In the genomic region with DNA sequence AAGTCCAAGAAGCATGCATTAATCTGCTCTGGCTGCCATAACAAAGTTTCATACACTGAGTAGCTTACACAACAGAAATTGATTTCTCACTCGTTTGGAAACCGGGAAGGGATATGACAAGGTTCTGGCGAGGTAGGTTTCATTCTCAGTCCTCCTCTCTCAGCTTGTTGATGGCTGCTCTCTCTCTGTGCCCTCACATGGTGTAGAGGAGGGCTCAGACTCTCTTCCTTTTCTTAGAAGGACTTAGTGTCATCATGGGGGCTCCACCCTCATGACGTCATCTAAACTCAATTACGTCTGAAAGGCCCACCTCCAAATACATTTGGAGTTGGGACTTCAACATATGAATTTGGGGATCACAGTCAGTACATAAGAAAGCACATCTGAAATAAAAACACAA, we compare ENCODE assay signal across 15 cellular contexts. TPM values are rescaled to one million over a fixed set of nuclear protein-coding genes. Genes with fewer than 3 reads are reported as not detected.
DNase-seq lines count a peak whose midpoint lies in the region; ATAC-seq and TF ChIP-seq lines count a peak whose summit lies in the region.
"Had no signal": no experiment of that assay in that cellular context is flagged by ENCODE, and none has a peak within 500 bp of the region (broad histone marks: within the 10 kb centered on the region; RNA-seq: fewer than 3 reads in every experiment).

No MANE protein-coding gene starts in this region.

- H3K36me3 Mint-ChIP-seq in activated CD4-positive, alpha-beta T cell treated with anti-CD3 and anti-CD28 coated beads for 36 hours (ENCODE audit: low read depth), result no peaks in the 10 kb centered on the region

- no peaks in the 10 kb centered on the region for H3K4me1 ChIP-seq in BE2C
- H3K4me1 ChIP-seq: gastroesophageal sphincter had no signal

- CTCF ChIA-PET in activated CD4-positive, alpha-beta T cell treated with anti-CD3 and anti-CD28 coated beads for 36 hours (lab: Charles Lee), result interaction anchor here (1.0 to 1.7 kb wide), 6 partner anchors 9 to 201 kb away, joined by 3 to 7 read pairs (median 4); no protein-coding TSS in a partner anchor

- no peak overlapping the region for H3K4me3 ChIP-seq in fibroblast of mammary gland (ENCODE audit: control insufficient read depth, low read depth, low read length)
- no peak overlapping the region for H3K4me3 ChIP-seq in BE2C (ENCODE audit: low read depth, low read length)
- H3K4me3 ChIP-seq: gastroesophageal sphincter had no signal

- no peaks in the 10 kb centered on the region for H3K9me3 ChIP-seq in BE2C
- H3K9me3 ChIP-seq: gastroesophageal sphincter had no signal

- H3K27ac Mint-ChIP-seq in activated CD4-positive, alpha-beta T cell treated with anti-CD3 and anti-CD28 coated beads for 36 hours, result no peak overlapping the region
- H3K27ac Mint-ChIP-seq: CD4-positive, alpha-beta T cell; nephron progenitor cell had no signal

- H3K27me3 ChIP-seq in BE2C, result no peaks in the 10 kb centered on the region

- POLR2A ChIA-PET in activated CD4-positive, alpha-beta T cell treated with anti-CD3 and anti-CD28 coated beads for 36 hours (lab: Charles Lee), result interaction anchor here (0.5 kb wide), 1 partner anchor 337 kb away, joined by 4 read pairs; no protein-coding TSS in a partner anchor

- peaks cover 5% of the 10 kb centered on the region for H3K27me3 Mint-ChIP-seq in activated CD4-positive, alpha-beta T cell treated with anti-CD3 and anti-CD28 coated beads for 36 hours

- H3K4me3 Mint-ChIP-seq in activated CD4-positive, alpha-beta T cell treated with anti-CD3 and anti-CD28 coated beads for 36 hours, result no peak overlapping the region
- H3K4me3 Mint-ChIP-seq: CD4-positive, alpha-beta T cell; nephron progenitor cell had no signal

- intact Hi-C loops in activated CD4-positive, alpha-beta T cell treated with anti-CD3 and anti-CD28 coated beads for 36 hours (cut with DNase I, micrococcal nuclease), result loop anchor here in 1 of 2 experiments (1.0 to 5.0 kb wide), 3 partner anchors 100 to 199 kb away; no protein-coding TSS in a partner anchor

- no peaks in the 10 kb centered on the region for H3K36me3 ChIP-seq in BE2C
- H3K36me3 ChIP-seq: gastroesophageal sphincter had no signal

- H3K9me3 Mint-ChIP-seq in activated CD4-positive, alpha-beta T cell treated with anti-CD3 and anti-CD28 coated beads for 36 hours (ENCODE audit: low read depth), result no peaks in the 10 kb centered on the region
- H3K9me3 Mint-ChIP-seq: CD4-positive, alpha-beta T cell; nephron progenitor cell had no signal

- TF ChIP-seq CTCF in fibroblast of mammary gland (conservative IDR thresholded peaks at IDR 0.05; ENCODE audit: control insufficient read depth, insufficient read depth, low read depth, low read length) (no peak), BE2C (IDR thresholded peaks at IDR 0.05; ENCODE audit: low read depth, low read length) (no peak)

- DNase-seq in activated CD4-positive, alpha-beta T cell treated with anti-CD3 and anti-CD28 coated beads for 36 hours, result peak; percentile 31
- DNase-seq in activated CD4-positive, alpha-beta T cell treated with anti-CD3 and anti-CD28 coated beads, Interleukin-2, amount 50 U/mL, for 48 hours, result no peak
- DNase-seq in fibroblast of mammary gland (ENCODE audit: low read depth), result peak; percentile 6
- DNase-seq in BE2C, result no peak
- no peak for DNase-seq in RPMI8226
- DNase-seq: mammary epithelial cell, NCI-H2081, NCI-H526 treated with DMSO at 0.1 percent for 48 hours had no signal

- peak; percentile 98 for ATAC-seq in activated CD4-positive, alpha-beta T cell treated with anti-CD3 and anti-CD28 coated beads for 36 hours
- ATAC-seq in GM19324 (IDR thresholded peaks at IDR 0.05; ENCODE audit: low FRiP score, unreplicated experiment) (peak; percentile 64), HG03095 (IDR thresholded peaks at IDR 0.05; ENCODE audit: unreplicated experiment) (peak; percentile 46), HG03565 (IDR thresholded peaks at IDR 0.05; ENCODE audit: unreplicated experiment) (no peak)
- ATAC-seq: gastroesophageal sphincter had no signal

- peaks cover 7% of the 10 kb centered on the region for H3K4me1 Mint-ChIP-seq in activated CD4-positive, alpha-beta T cell treated with anti-CD3 and anti-CD28 coated beads for 36 hours
- H3K4me1 Mint-ChIP-seq: nephron progenitor cell had no signal

RNA-seq across cellular contexts. Expression of gene GLYATL1, which starts 18.6 kb away (rescaled TPM):
- 1 to 10 TPM in 1 of 2 experiments, under 1 TPM in 1; 0.50 to 1.2 TPM for total RNA-seq in activated CD4-positive, alpha-beta T cell treated with anti-CD3 and anti-CD28 coated beads for 36 hours
- polyA plus RNA-seq in BE2C (2012; ENCODE audit: insufficient read depth, insufficient read length, low read depth), result 2.2 TPM
- total RNA-seq: CD4-positive, alpha-beta T cell; HT-29 had no signal

Comparison
In these comparisons a context has a peak if more than half of its experiments do, and no peak if none do; other contexts are left out.
1. DNase-seq: peak in activated CD4-positive, alpha-beta T cell treated with anti-CD3 and anti-CD28 coated beads for 36 hours (single experiment) and fibroblast of mammary gland (single experiment); none in activated CD4-positive, alpha-beta T cell treated with anti-CD3 and anti-CD28 coated beads, Interleukin-2, amount 50 U/mL, for 48 hours (0 of 2), BE2C (single experiment) and RPMI8226 (single experiment).